In the genomic region with DNA sequence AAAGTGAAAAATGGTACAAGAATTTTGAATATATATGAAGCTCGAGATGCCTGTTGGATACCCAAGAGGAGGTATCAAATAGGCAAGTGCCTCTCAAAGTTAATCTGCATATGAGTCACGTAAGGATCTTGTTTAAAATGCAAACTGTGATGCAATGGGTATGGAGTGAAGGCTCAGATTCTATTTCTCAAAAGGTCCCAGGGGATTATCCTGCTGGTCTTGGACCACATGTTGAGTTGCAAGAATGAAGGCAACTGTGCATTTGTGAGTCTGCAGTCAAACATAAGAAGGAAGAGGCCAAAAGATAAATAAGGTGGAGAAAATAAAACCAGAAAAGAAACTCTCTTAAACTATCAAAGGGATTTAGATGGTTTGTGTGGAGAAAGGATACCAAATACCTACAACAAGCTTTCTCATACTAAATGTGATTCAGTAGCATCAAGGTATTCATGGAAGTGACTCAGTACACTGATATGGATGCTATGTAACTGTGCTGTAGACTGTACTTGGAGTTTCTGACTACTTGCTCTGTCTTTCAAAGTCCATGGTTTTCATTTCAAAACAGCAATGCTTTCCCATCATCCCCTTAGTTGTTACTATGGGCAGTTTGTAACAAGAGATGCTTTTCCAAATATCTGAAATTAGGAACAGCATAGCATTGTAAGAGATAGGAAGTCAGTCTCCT, we compare ENCODE assay signal across 1 cellular context.
TF ChIP-seq lines count a peak whose summit lies in the region.

No MANE protein-coding gene starts in this region.

TF ChIP-seq in HEK293, 187 proteins besides CTCF, POLR2A, EP300 and RAD21 (continued from another document):
- TF ChIP-seq INSM2 (tag by site-specific recombination; IDR thresholded peaks at IDR 0.05) (no peak), ZNF335 (tag by site-specific recombination; conservative IDR thresholded peaks at IDR 0.05) (no peak), ZNF571 (tag by site-specific recombination; IDR thresholded peaks at IDR 0.05) (no peak), SCRT2 (tag by site-specific recombination; IDR thresholded peaks at IDR 0.05) (peak; percentile 75), ZFP69B (tag by site-specific recombination; IDR thresholded peaks at IDR 0.05) (no peak), ZNF629 (tag by site-specific recombination; IDR thresholded peaks at IDR 0.05) (peak; percentile 61), ZNF354C (tag by site-specific recombination; IDR thresholded peaks at IDR 0.05; ENCODE audit: borderline replicate concordance, low read depth) (no peak), ZNF24 (tag by site-specific recombination; IDR thresholded peaks at IDR 0.05) (no peak)
- TF ChIP-seq, protein P1, sequence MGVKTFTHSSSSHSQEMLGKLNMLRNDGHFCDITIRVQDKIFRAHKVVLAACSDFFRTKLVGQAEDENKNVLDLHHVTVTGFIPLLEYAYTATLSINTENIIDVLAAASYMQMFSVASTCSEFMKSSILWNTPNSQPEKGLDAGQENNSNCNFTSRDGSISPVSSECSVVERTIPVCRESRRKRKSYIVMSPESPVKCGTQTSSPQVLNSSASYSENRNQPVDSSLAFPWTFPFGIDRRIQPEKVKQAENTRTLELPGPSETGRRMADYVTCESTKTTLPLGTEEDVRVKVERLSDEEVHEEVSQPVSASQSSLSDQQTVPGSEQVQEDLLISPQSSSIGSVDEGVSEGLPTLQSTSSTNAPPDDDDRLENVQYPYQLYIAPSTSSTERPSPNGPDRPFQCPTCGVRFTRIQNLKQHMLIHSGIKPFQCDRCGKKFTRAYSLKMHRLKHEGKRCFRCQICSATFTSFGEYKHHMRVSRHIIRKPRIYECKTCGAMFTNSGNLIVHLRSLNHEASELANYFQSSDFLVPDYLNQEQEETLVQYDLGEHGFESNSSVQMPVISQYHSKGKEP (tag by site-specific recombination; IDR thresholded peaks at IDR 0.05) = 0 out of 2 replicates have a peak, but pooled peaks have one; percentile 57
- TF ChIP-seq, protein P2, sequence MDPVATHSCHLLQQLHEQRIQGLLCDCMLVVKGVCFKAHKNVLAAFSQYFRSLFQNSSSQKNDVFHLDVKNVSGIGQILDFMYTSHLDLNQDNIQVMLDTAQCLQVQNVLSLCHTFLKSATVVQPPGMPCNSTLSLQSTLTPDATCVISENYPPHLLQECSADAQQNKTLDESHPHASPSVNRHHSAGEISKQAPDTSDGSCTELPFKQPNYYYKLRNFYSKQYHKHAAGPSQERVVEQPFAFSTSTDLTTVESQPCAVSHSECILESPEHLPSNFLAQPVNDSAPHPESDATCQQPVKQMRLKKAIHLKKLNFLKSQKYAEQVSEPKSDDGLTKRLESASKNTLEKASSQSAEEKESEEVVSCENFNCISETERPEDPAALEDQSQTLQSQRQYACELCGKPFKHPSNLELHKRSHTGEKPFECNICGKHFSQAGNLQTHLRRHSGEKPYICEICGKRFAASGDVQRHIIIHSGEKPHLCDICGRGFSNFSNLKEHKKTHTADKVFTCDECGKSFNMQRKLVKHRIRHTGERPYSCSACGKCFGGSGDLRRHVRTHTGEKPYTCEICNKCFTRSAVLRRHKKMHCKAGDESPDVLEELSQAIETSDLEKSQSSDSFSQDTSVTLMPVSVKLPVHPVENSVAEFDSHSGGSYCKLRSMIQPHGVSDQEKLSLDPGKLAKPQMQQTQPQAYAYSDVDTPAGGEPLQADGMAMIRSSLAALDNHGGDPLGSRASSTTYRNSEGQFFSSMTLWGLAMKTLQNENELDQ (tag by site-specific recombination; IDR thresholded peaks at IDR 0.05; ENCODE audit: low read depth) = no peak
